In the genomic region with DNA sequence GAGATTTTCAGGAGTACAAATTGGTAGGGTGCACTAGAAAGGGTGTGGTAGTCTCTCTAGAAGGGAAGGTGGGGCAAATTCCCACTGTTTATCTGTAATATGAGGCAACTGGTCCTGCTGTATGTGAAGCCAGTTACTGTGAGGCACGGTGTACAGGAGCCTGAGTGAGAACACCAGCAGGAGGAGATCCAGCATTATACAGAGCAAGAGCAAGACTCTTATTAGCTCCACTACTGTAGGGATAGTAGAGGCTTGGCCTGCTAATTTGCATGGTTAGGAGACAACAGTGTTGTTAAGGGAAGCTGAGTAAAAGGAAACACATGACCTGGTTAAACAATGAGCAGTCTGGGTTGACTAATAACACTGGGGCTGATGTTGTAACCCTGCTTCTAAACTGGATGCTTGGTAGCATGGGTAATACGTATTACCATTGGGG, we compare ENCODE assay signal across 12 cellular contexts.
DNase-seq lines count a peak whose midpoint lies in the region; ATAC-seq and TF ChIP-seq lines count a peak whose summit lies in the region.
"Had no signal": no experiment of that assay in that cellular context is flagged by ENCODE, and none has a peak within 500 bp of the region (broad histone marks: within the 10 kb centered on the region; RNA-seq: fewer than 3 reads in every experiment).

No MANE protein-coding gene starts in this region.

- TF ChIP-seq CTCF in Calu3 (IDR thresholded peaks at IDR 0.05; ENCODE audit: unreplicated experiment) (no peak), HL-60 (IDR thresholded peaks at IDR 0.05; ENCODE audit: insufficient read depth, low read length) (no peak), endothelial cell (IDR thresholded peaks at IDR 0.05; ENCODE audit: unreplicated experiment) (no peak), GM23338 (conservative IDR thresholded peaks at IDR 0.05; ENCODE audit: low read depth in 2 of 2) (no peak)

- intact Hi-C loops in Calu3 (cut with micrococcal nuclease; ENCODE audit: unreplicated experiment), result no loop called here
- intact Hi-C loops in naive thymus-derived CD4-positive, alpha-beta T cell (cut with micrococcal nuclease), result no loop called here

- peaks cover 0 to 3% (median 1%) of the 10 kb centered on the region in 3 experiments for H3K36me3 ChIP-seq in naive thymus-derived CD4-positive, alpha-beta T cell (ENCODE audit: control insufficient read depth in 2 of 3, insufficient read depth in 3 of 3, low read length in 3 of 3)
- 0 out of 2 replicates have a peak, but pooled peaks cover 6% of the 10 kb centered on the region for H3K36me3 ChIP-seq in GM23338 (ENCODE audit: insufficient read depth)

- H3K4me2 ChIP-seq in GM23338, result no peak overlapping the region

- no peaks in the 10 kb centered on the region for H3K4me1 ChIP-seq in naive thymus-derived CD4-positive, alpha-beta T cell (ENCODE audit: control insufficient read depth in 2 of 2, insufficient read depth in 2 of 2, low read length in 2 of 2)
- no peaks in the 10 kb centered on the region for H3K4me1 ChIP-seq in GM23338 (ENCODE audit: insufficient read depth)
- H3K4me1 ChIP-seq: HAP-1 had no signal

- H3K4me1 Mint-ChIP-seq in Calu3 (ENCODE audit: low read depth, unreplicated experiment) (peaks cover 14% of the 10 kb centered on the region), endothelial cell (ENCODE audit: unreplicated experiment) (peaks cover 21% of the 10 kb centered on the region), GM23338 (peaks cover 4% of the 10 kb centered on the region; the same call in 2 of the 3 replicates)
- peaks cover 0 to 10% (median 0%) of the 10 kb centered on the region in 7 donors for H3K4me1 Mint-ChIP-seq in naive thymus-derived CD4-positive, alpha-beta T cell

- no peaks in the 10 kb centered on the region for H3F3A ChIP-seq in GM23338 (replicated peaks; ENCODE audit: low read depth)

- H3K9me2 ChIP-seq in GM23338 (ENCODE audit: insufficient read depth), result no peaks in the 10 kb centered on the region; the same call in 1 of the 2 replicates

- H3K36me3 Mint-ChIP-seq in Calu3 (ENCODE audit: insufficient read depth, unreplicated experiment), result no peaks in the 10 kb centered on the region
- peaks cover 44% of the 10 kb centered on the region for H3K36me3 Mint-ChIP-seq in endothelial cell (ENCODE audit: low read depth, unreplicated experiment)
- peaks cover 0 to 42% (median 36%) of the 10 kb centered on the region in 5 donors for H3K36me3 Mint-ChIP-seq in naive thymus-derived CD4-positive, alpha-beta T cell
- H3K36me3 Mint-ChIP-seq in GM23338 (ENCODE audit: low read depth), result peaks cover 31% of the 10 kb centered on the region

- no peaks in the 10 kb centered on the region for H3K79me2 ChIP-seq in GM23338 (replicated peaks; ENCODE audit: insufficient read depth)

- H3K27ac Mint-ChIP-seq in Calu3 (ENCODE audit: unreplicated experiment), result peak overlapping the region; percentile 17
- peak overlapping the region; percentile 4 for H3K27ac Mint-ChIP-seq in endothelial cell (ENCODE audit: unreplicated experiment)
- H3K27ac Mint-ChIP-seq in naive thymus-derived CD4-positive, alpha-beta T cell, result no peak overlapping the region
- H3K27ac Mint-ChIP-seq in GM23338, result no peak overlapping the region

- no peak overlapping the region for H3K4me3 ChIP-seq in HL-60 (replicated peaks; ENCODE audit: insufficient read depth, low read length)
- H3K4me3 ChIP-seq in naive thymus-derived CD4-positive, alpha-beta T cell (ENCODE audit: low read length), result no peak overlapping the region
- H3K4me3 ChIP-seq in GM23338, result no peak overlapping the region
- H3K4me3 ChIP-seq: HAP-1, heart right ventricle, thoracic aorta had no signal

- H3K9me3 Mint-ChIP-seq in Calu3 (ENCODE audit: low read depth, unreplicated experiment), result no peaks in the 10 kb centered on the region
- no peaks in the 10 kb centered on the region for H3K9me3 Mint-ChIP-seq in endothelial cell (ENCODE audit: unreplicated experiment)
- H3K9me3 Mint-ChIP-seq in naive thymus-derived CD4-positive, alpha-beta T cell, result peaks cover 0 to 15% (median 5%) of the 10 kb centered on the region in 11 donors
- peaks cover 4% of the 10 kb centered on the region; the same call in 2 of the 3 replicates for H3K9me3 Mint-ChIP-seq in GM23338

- DNase-seq in Calu3, result peak; percentile 20
- peak; percentile 57 to 75 for DNase-seq in HL-60 (ENCODE audit: low read depth in 1 of 2, low spot score in 1 of 2)
- no peak for DNase-seq in endothelial cell (ENCODE audit: low spot score)
- DNase-seq in naive thymus-derived CD4-positive, alpha-beta T cell, result no peak
- DNase-seq in UCSD-AML1 (lab: John Stamatoyannopoulos, UW; ENCODE audit: unreplicated experiment), result no peak
- no peak for DNase-seq in NCI-H1105 treated with DMSO at 0.1 percent for 48 hours (lab: John Stamatoyannopoulos, UW)
- no peak for DNase-seq in GM23338 (ENCODE audit: low spot score)
- DNase-seq: heart right ventricle; stimulated activated CD4-positive, alpha-beta T cell treated with anti-CD3 and anti-CD28 coated beads, Interleukin-2, amount 100 ng/mL, for 24 hours had no signal

- CTCF ChIA-PET in Calu3 (lab: Charles Lee), result no interaction called here
- CTCF ChIA-PET in naive thymus-derived CD4-positive, alpha-beta T cell (lab: Charles Lee), result no interaction called here

- POLR2A ChIA-PET in naive thymus-derived CD4-positive, alpha-beta T cell (lab: Charles Lee), result no interaction called here

- H3K27me3 ChIP-seq in HL-60 (ENCODE audit: insufficient read depth, poor library complexity, severe bottlenecking) (no peaks in the 10 kb centered on the region), GM23338 (ENCODE audit: insufficient read depth) (no peaks in the 10 kb centered on the region)
- H3K27me3 ChIP-seq in naive thymus-derived CD4-positive, alpha-beta T cell (ENCODE audit: control insufficient read depth in 2 of 2, insufficient read depth in 2 of 2, low read length in 2 of 2), result no peaks in the 10 kb centered on the region
- H3K27me3 ChIP-seq: heart right ventricle had no signal

- peak; percentile 90 for ATAC-seq in naive thymus-derived CD4-positive, alpha-beta T cell
- ATAC-seq in GM23338 (no peak), GM18909 (IDR thresholded peaks at IDR 0.05; ENCODE audit: poor library complexity, unreplicated experiment) (no peak)

- no peak overlapping the region for H2AFZ ChIP-seq in GM23338

- 0 out of 2 replicates have a peak, but pooled peaks cover 13% of the 10 kb centered on the region for H4K20me1 ChIP-seq in GM23338 (replicated peaks; ENCODE audit: insufficient read depth)

- H3K27ac ChIP-seq in HL-60 (replicated peaks) (peak overlapping the region; percentile 73), GM23338 (ENCODE audit: low read depth) (no peak overlapping the region)
- H3K27ac ChIP-seq in naive thymus-derived CD4-positive, alpha-beta T cell (ENCODE audit: low read depth, low read length), result no peak overlapping the region
- H3K27ac ChIP-seq: thoracic aorta had no signal

- no TSS peak for BruUV-seq in Calu3 (replicated peaks; lab: Mats Ljungman, UMichigan)

- no peaks in the 10 kb centered on the region for H3K9me3 ChIP-seq in naive thymus-derived CD4-positive, alpha-beta T cell (ENCODE audit: control insufficient read depth in 2 of 3, low read length in 3 of 3)
- H3K9me3 ChIP-seq: HAP-1, thoracic aorta had no signal

- H3K4me3 Mint-ChIP-seq in Calu3 (ENCODE audit: low read depth, unreplicated experiment) (no peak overlapping the region), endothelial cell (ENCODE audit: unreplicated experiment) (peak overlapping the region; percentile 35), GM23338 (no peak overlapping the region)
- no peak overlapping the region for H3K4me3 Mint-ChIP-seq in naive thymus-derived CD4-positive, alpha-beta T cell

- H3K27me3 Mint-ChIP-seq in Calu3 (ENCODE audit: unreplicated experiment) (no peaks in the 10 kb centered on the region), endothelial cell (ENCODE audit: unreplicated experiment) (no peaks in the 10 kb centered on the region), GM23338 (ENCODE audit: insufficient read depth, low read depth, poor library complexity) (no peaks in the 10 kb centered on the region)
- no peaks in the 10 kb centered on the region for H3K27me3 Mint-ChIP-seq in naive thymus-derived CD4-positive, alpha-beta T cell

TF ChIP-seq in GM23338, 12 proteins besides CTCF, POLR2A, EP300 and RAD21:
- TF ChIP-seq POLR2AphosphoS5 (IDR thresholded peaks at IDR 0.05; ENCODE audit: low read depth) (no peak), EZH2 (IDR thresholded peaks at IDR 0.05; ENCODE audit: low read depth, unreplicated experiment) (no peak)

Comparison
In these comparisons a context has a peak if more than half of its experiments do, and no peak if none do; other contexts are left out.
1. DNase-seq: peak in Calu3 (single experiment) and HL-60 (2 of 2); none in endothelial cell (single experiment), naive thymus-derived CD4-positive, alpha-beta T cell (0 of 9), UCSD-AML1 (single experiment), NCI-H1105 treated with DMSO at 0.1 percent for 48 hours (single experiment) and GM23338 (single experiment).
2. H3K27ac Mint-ChIP-seq: peak in Calu3 (single experiment) and endothelial cell (single experiment); none in naive thymus-derived CD4-positive, alpha-beta T cell (0 of 9) and GM23338 (single experiment).